ENCODE assay signal across 17 cellular contexts in the genomic region with DNA sequence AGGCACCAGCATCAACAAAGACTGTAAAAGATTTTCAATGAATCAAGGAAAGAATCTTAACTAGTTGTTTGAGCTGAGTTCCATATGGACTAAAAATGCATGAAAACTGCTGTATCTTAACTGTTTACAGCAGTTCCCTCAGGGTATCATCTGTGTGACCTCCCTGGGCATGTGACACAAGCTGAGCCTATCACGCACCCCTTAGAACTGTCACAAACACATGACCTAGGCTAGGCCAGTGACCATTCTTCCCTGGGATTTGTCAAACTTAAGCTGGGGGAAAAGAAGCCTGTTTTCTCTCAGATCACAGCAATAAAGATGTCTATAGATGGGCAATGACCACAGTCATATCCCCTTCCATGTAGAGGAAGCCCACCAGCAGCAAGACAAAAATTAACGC. TPM values are rescaled to one million over a fixed set of nuclear protein-coding genes. Genes with fewer than 3 reads are reported as not detected.
"Had no signal": no experiment of that assay in that cellular context is flagged by ENCODE, and none has a peak within 500 bp of the region (broad histone marks: within the 10 kb centered on the region; RNA-seq: fewer than 3 reads in every experiment).

No MANE protein-coding gene starts in this region.

- DNase-seq: activated CD4-positive, alpha-beta T cell treated with anti-CD3 and anti-CD28 coated beads, Interleukin-2, amount 50 U/mL, for 1 hour; activated naive CD4-positive, alpha-beta T cell treated with Interleukin-2 at 50 U/mL for 16 hours; anterior cingulate cortex; effector CD8-positive, alpha-beta T cell; head of caudate nucleus; mucosa of descending colon; naive thymus-derived CD4-positive, alpha-beta T cell; retina; stimulated activated CD4-positive, alpha-beta T cell treated with anti-CD3 and anti-CD28 coated beads, Interleukin-15, amount 100 ng/mL, for 24 hours; stimulated activated CD4-positive, alpha-beta T cell treated with anti-CD3 and anti-CD28 coated beads, Interleukin-4, amount 100 ng/mL, for 1 hour; stimulated activated naive B cell treated with anti-CD40 and anti-IgM and Interleukin-4, amounts not matched to agents 10 μg/mL and 1 μg/mL and 100 μg/mL, for 72 hours; thyroid gland; uterus had no signal

- H3K36me3 Mint-ChIP-seq: naive thymus-derived CD4-positive, alpha-beta T cell; stimulated activated naive B cell treated with anti-CD40 and anti-IgM and Interleukin-4, amounts not matched to agents 10 μg/mL and 1 μg/mL and 100 μg/mL, for 72 hours had no signal

- H3K9ac ChIP-seq: parathyroid adenoma had no signal

- H3K4me3 ChIP-seq: mucosa of descending colon, thyroid gland, uterus had no signal

- H2AFZ ChIP-seq: parathyroid adenoma had no signal

- H3K27ac ChIP-seq: parathyroid adenoma, thyroid gland, uterus had no signal

- H3K9me3 ChIP-seq: mucosa of descending colon, thyroid gland, uterus had no signal

- H3K4me1 ChIP-seq: parathyroid adenoma, thyroid gland, uterus had no signal

- H3K27me3 ChIP-seq: thyroid gland, uterus had no signal

- H3K9me3 Mint-ChIP-seq: naive thymus-derived CD4-positive, alpha-beta T cell; stimulated activated naive B cell treated with anti-CD40 and anti-IgM and Interleukin-4, amounts not matched to agents 10 μg/mL and 1 μg/mL and 100 μg/mL, for 72 hours had no signal

- ATAC-seq: naive thymus-derived CD4-positive, alpha-beta T cell; stimulated activated naive B cell treated with anti-CD40 and anti-IgM and Interleukin-4, amounts not matched to agents 10 μg/mL and 1 μg/mL and 100 μg/mL, for 72 hours had no signal

- H3K4me1 Mint-ChIP-seq: stimulated activated naive B cell treated with anti-CD40 and anti-IgM and Interleukin-4, amounts not matched to agents 10 μg/mL and 1 μg/mL and 100 μg/mL, for 72 hours had no signal

- H3K36me3 ChIP-seq: thyroid gland, uterus had no signal

- H3K4me3 Mint-ChIP-seq: naive thymus-derived CD4-positive, alpha-beta T cell; stimulated activated naive B cell treated with anti-CD40 and anti-IgM and Interleukin-4, amounts not matched to agents 10 μg/mL and 1 μg/mL and 100 μg/mL, for 72 hours had no signal

- H3K27ac Mint-ChIP-seq: naive thymus-derived CD4-positive, alpha-beta T cell; stimulated activated naive B cell treated with anti-CD40 and anti-IgM and Interleukin-4, amounts not matched to agents 10 μg/mL and 1 μg/mL and 100 μg/mL, for 72 hours had no signal

- FAIRE-seq: frontal cortex, islet of Langerhans had no signal

RNA-seq across cellular contexts. Expression of a gene that starts 35.7 kb away (rescaled TPM):
- total RNA-seq: T-helper 2 cell treated with Interferon-gamma antibody and Interleukin-4, amounts not matched to agents 100 ng/mL and 5 ng/mL, for 36 hours had no signal
- polyA plus RNA-seq: naive thymus-derived CD4-positive, alpha-beta T cell had no signal
